In genomic region chr1:213244664-213245091, GRCh38 we compare ENCODE assay signal across 9 cellular contexts.
DNase-seq lines count a peak whose midpoint lies in the region.
"Had no signal": no experiment of that assay in that cellular context is flagged by ENCODE, and none has a peak within 500 bp of the region (broad histone marks: within the 10 kb centered on the region; RNA-seq: fewer than 3 reads in every experiment).

No MANE protein-coding gene starts in this region.

- no peaks in the 10 kb centered on the region for H3K4me1 ChIP-seq in GM23248 (ENCODE audit: insufficient read depth)

- no peaks in the 10 kb centered on the region for H3K9me2 ChIP-seq in GM23248 (ENCODE audit: insufficient read depth)

- H3K27me3 ChIP-seq in GM23248 (replicated peaks; ENCODE audit: insufficient read depth): no peaks in the 10 kb centered on the region

- H3K9me3 Mint-ChIP-seq in T-helper 2 cell treated with Interferon-gamma antibody and Interleukin-4, amounts not matched to agents 5 μg/mL and 100 μg/mL, for 36 hours: no peaks in the 10 kb centered on the region
- H3K9me3 Mint-ChIP-seq: central memory CD8-positive, alpha-beta T cell had no signal

- H3F3A ChIP-seq in GM23248 (ENCODE audit: insufficient read depth): no peaks in the 10 kb centered on the region

- 54 to 55% methylated on average over 3 of the region's 3 CpGs for WGBS in GM23248 (ENCODE audit: low coverage in 1 of 2, low lambda C conversion rate in 2 of 2, missing lambda C conversion rate in 2 of 2), 2 experiments

- H3K4me3 ChIP-seq in GM23248: no peak overlapping the region

- H3K36me3 Mint-ChIP-seq in T-helper 2 cell treated with Interferon-gamma antibody and Interleukin-4, amounts not matched to agents 5 μg/mL and 100 μg/mL, for 36 hours (ENCODE audit: low read depth): no peaks in the 10 kb centered on the region

- no peaks in the 10 kb centered on the region for H3K27me3 Mint-ChIP-seq in T-helper 2 cell treated with Interferon-gamma antibody and Interleukin-4, amounts not matched to agents 5 μg/mL and 100 μg/mL, for 36 hours (ENCODE audit: low read depth)
- H3K27me3 Mint-ChIP-seq: central memory CD8-positive, alpha-beta T cell had no signal

- H3K4me3 Mint-ChIP-seq in T-helper 2 cell treated with Interferon-gamma antibody and Interleukin-4, amounts not matched to agents 5 μg/mL and 100 μg/mL, for 36 hours: no peak overlapping the region
- H3K4me3 Mint-ChIP-seq: central memory CD8-positive, alpha-beta T cell had no signal

- no peak overlapping the region for H3K4me2 ChIP-seq in GM23248 (ENCODE audit: unreplicated experiment)

- H3K4me1 Mint-ChIP-seq in T-helper 2 cell treated with Interferon-gamma antibody and Interleukin-4, amounts not matched to agents 5 μg/mL and 100 μg/mL, for 36 hours (ENCODE audit: low read depth): no peaks in the 10 kb centered on the region
- H3K4me1 Mint-ChIP-seq: central memory CD8-positive, alpha-beta T cell had no signal

- no peaks in the 10 kb centered on the region for H3K9me3 ChIP-seq in GM23248 (ENCODE audit: low read depth)

- in situ Hi-C loops in GM23248 (cut with MboI): no loop called here

- no peak overlapping the region for H3K27ac ChIP-seq in GM23248

- DNase-seq in activated gamma-delta T cell treated with Interleukin-2 at 50 U/mL for 16 hours: peak; percentile 9
- no peak for DNase-seq in activated gamma-delta T cell (lab: John Stamatoyannopoulos, UW)
- peak; percentile 61 for DNase-seq in GM23248
- DNase-seq in NCI-H1105 (lab: John Stamatoyannopoulos, UW): peak; percentile 45
- DNase-seq in SKM-1 treated with dmso at 0.1 percent for 144 hours (lab: John Stamatoyannopoulos, UW; ENCODE audit: unreplicated experiment): peak; percentile 66
- peak; percentile 52 for DNase-seq in fibroblast of the conjunctiva (ENCODE audit: low read depth)
- peak; percentile 61 for DNase-seq in renal cortical epithelial cell (ENCODE audit: low read depth)
- DNase-seq in T-helper 2 cell treated with Interferon-gamma antibody and Interleukin-4, amounts not matched to agents 5 μg/mL and 100 μg/mL, for 36 hours (ENCODE audit: low spot score): no peak

- H3K79me2 ChIP-seq in GM23248 (ENCODE audit: insufficient read depth): no peaks in the 10 kb centered on the region

- H4K20me1 ChIP-seq in GM23248 (ENCODE audit: insufficient read depth): no peaks in the 10 kb centered on the region

- no peak overlapping the region for H3K9ac ChIP-seq in GM23248

- H3K27ac Mint-ChIP-seq in T-helper 2 cell treated with Interferon-gamma antibody and Interleukin-4, amounts not matched to agents 5 μg/mL and 100 μg/mL, for 36 hours: no peak overlapping the region

- H2AFZ ChIP-seq in GM23248: no peak overlapping the region

- peaks cover 7% of the 10 kb centered on the region; the same call in 1 of the 2 replicates for H3K36me3 ChIP-seq in GM23248 (ENCODE audit: low read depth)

Comparison
In these comparisons a context has a peak if more than half of its experiments do, and no peak if none do; other contexts are left out.
1. DNase-seq: peak in activated gamma-delta T cell treated with Interleukin-2 at 50 U/mL for 16 hours (single experiment), GM23248 (single experiment), NCI-H1105 (single experiment), SKM-1 treated with dmso at 0.1 percent for 144 hours (single experiment), fibroblast of the conjunctiva (single experiment) and renal cortical epithelial cell (single experiment); none in activated gamma-delta T cell (single experiment) and T-helper 2 cell treated with Interferon-gamma antibody and Interleukin-4, amounts not matched to agents 5 μg/mL and 100 μg/mL, for 36 hours (single experiment).